Comparison of ENCODE assay signal across 16 cellular contexts in the genomic region with DNA sequence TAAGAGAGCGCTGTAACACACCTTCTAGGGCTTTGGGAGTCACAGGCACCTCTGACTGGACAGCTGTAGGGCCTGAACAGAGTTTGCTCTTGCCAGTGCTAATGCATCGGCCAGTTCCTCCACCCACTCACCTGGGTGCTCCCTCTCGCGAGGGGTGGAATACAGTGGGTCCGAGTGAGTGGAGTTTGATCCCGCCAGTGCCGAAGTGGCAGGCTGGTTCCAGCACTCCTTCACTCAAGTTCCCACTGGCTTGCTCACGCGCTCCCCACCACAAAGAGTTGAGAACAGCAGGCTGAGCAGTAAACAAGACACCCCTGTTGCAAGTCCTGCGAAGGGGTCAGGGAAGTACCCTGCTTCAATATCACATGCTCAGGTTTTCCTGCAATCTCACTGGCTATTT.
DNase-seq lines count a peak whose midpoint lies in the region; ATAC-seq and TF ChIP-seq lines count a peak whose summit lies in the region.
"Had no signal": no experiment of that assay in that cellular context is flagged by ENCODE, and none has a peak within 500 bp of the region (broad histone marks: within the 10 kb centered on the region; RNA-seq: fewer than 3 reads in every experiment).

No MANE protein-coding gene starts in this region.

- no peak overlapping the region for H3K4me3 ChIP-seq in Peyer's patch
- H3K4me3 ChIP-seq: GM12878, HAP-1 had no signal

- H3K27ac ChIP-seq in Peyer's patch, result no peak overlapping the region

- H3K27ac Mint-ChIP-seq in HFFc6 (peak overlapping the region; percentile 43), chondrocyte (ENCODE audit: unreplicated experiment) (no peak overlapping the region), nephron progenitor cell (peak overlapping the region; percentile 73)
- H3K27ac Mint-ChIP-seq in stimulated activated effector memory CD8-positive, alpha-beta T cell treated with anti-CD3 and anti-CD28 coated beads, Interleukin-12 subunit alpha, Interleukin-12 subunit beta, amount 100 ng/mL, for 72 hours, result peak overlapping the region; percentile 15
- H3K27ac Mint-ChIP-seq: B cell had no signal

- H3K36me3 ChIP-seq in Peyer's patch, result peaks cover 0 to 23% (median 0%) of the 10 kb centered on the region in 3 donors

- no peaks in the 10 kb centered on the region for H3K4me1 ChIP-seq in Peyer's patch

- H3K4me1 Mint-ChIP-seq in HFFc6 (ENCODE audit: low read depth), result peaks cover 38% of the 10 kb centered on the region
- peaks cover 15% of the 10 kb centered on the region for H3K4me1 Mint-ChIP-seq in chondrocyte (ENCODE audit: low read depth)
- H3K4me1 Mint-ChIP-seq in nephron progenitor cell, result no peaks in the 10 kb centered on the region
- peaks cover 19% of the 10 kb centered on the region for H3K4me1 Mint-ChIP-seq in stimulated activated effector memory CD8-positive, alpha-beta T cell treated with anti-CD3 and anti-CD28 coated beads, Interleukin-12 subunit alpha, Interleukin-12 subunit beta, amount 100 ng/mL, for 72 hours

- H3K4me3 Mint-ChIP-seq in HFFc6 (no peak overlapping the region), chondrocyte (ENCODE audit: unreplicated experiment) (no peak overlapping the region), nephron progenitor cell (no peak overlapping the region)
- no peak overlapping the region for H3K4me3 Mint-ChIP-seq in stimulated activated effector memory CD8-positive, alpha-beta T cell treated with anti-CD3 and anti-CD28 coated beads, Interleukin-12 subunit alpha, Interleukin-12 subunit beta, amount 100 ng/mL, for 72 hours
- H3K4me3 Mint-ChIP-seq: B cell; CD4-positive, alpha-beta memory T cell had no signal

- peaks cover 44% of the 10 kb centered on the region for H3K36me3 Mint-ChIP-seq in HFFc6 (ENCODE audit: low read depth)
- peaks cover 19% of the 10 kb centered on the region for H3K36me3 Mint-ChIP-seq in chondrocyte (ENCODE audit: low read depth)
- peaks cover 69% of the 10 kb centered on the region for H3K36me3 Mint-ChIP-seq in nephron progenitor cell (ENCODE audit: low read depth)
- H3K36me3 Mint-ChIP-seq in stimulated activated effector memory CD8-positive, alpha-beta T cell treated with anti-CD3 and anti-CD28 coated beads, Interleukin-12 subunit alpha, Interleukin-12 subunit beta, amount 100 ng/mL, for 72 hours, result peaks cover 40% of the 10 kb centered on the region

- no peaks in the 10 kb centered on the region for H3K9me3 ChIP-seq in Peyer's patch
- H3K9me3 ChIP-seq: HAP-1 had no signal

- no peak for TF ChIP-seq POLR2A in Peyer's patch (IDR thresholded peaks at IDR 0.05)

- H3K9me3 Mint-ChIP-seq in HFFc6 (no peaks in the 10 kb centered on the region), chondrocyte (ENCODE audit: low read depth) (peaks cover 11% of the 10 kb centered on the region), nephron progenitor cell (peaks cover 4% of the 10 kb centered on the region)
- H3K9me3 Mint-ChIP-seq in stimulated activated effector memory CD8-positive, alpha-beta T cell treated with anti-CD3 and anti-CD28 coated beads, Interleukin-12 subunit alpha, Interleukin-12 subunit beta, amount 100 ng/mL, for 72 hours, result no peaks in the 10 kb centered on the region
- H3K9me3 Mint-ChIP-seq: CD4-positive, alpha-beta memory T cell had no signal

- DNase-seq in HFFc6 (no peak), chondrocyte (ENCODE audit: low spot score) (peak; percentile 62), nephron progenitor cell (no peak), mesenteric fat pad (ENCODE audit: low spot score) (no peak), Peyer's patch (no peak), AG08396 (ENCODE audit: low spot score) (no peak), iPS-NIHi11 (ENCODE audit: low spot score) (no peak)
- DNase-seq in stimulated activated effector memory CD8-positive, alpha-beta T cell treated with anti-CD3 and anti-CD28 coated beads, Interleukin-12 subunit alpha, Interleukin-12 subunit beta, amount 100 ng/mL, for 72 hours (ENCODE audit: low spot score in 2 of 2), result no peak
- DNase-seq: ACHN; C1 segment of cervical spinal cord; CD4-positive, alpha-beta memory T cell; DMS79; GOT3 had no signal

- TF ChIP-seq CTCF in HFFc6 (IDR thresholded peaks at IDR 0.05) (no peak), chondrocyte (IDR thresholded peaks at IDR 0.05) (no peak), nephron progenitor cell (IDR thresholded peaks at IDR 0.05) (no peak), Peyer's patch (IDR thresholded peaks at IDR 0.05) (no peak)

- no peaks in the 10 kb centered on the region for H3K27me3 Mint-ChIP-seq in HFFc6 (ENCODE audit: insufficient read depth)
- H3K27me3 Mint-ChIP-seq in chondrocyte (ENCODE audit: low read depth), result no peaks in the 10 kb centered on the region
- H3K27me3 Mint-ChIP-seq in nephron progenitor cell (ENCODE audit: low read depth, poor library complexity), result no peaks in the 10 kb centered on the region
- H3K27me3 Mint-ChIP-seq: B cell; CD4-positive, alpha-beta memory T cell had no signal

- no peak for ATAC-seq in stimulated activated effector memory CD8-positive, alpha-beta T cell treated with anti-CD3 and anti-CD28 coated beads, Interleukin-12 subunit alpha, Interleukin-12 subunit beta, amount 100 ng/mL, for 72 hours
- ATAC-seq: GM12878 had no signal

- H3K27me3 ChIP-seq in Peyer's patch, result no peaks in the 10 kb centered on the region
